ENCODE assay signal across 8 cellular contexts in genomic region chr1:53393325-53393792, GRCh38.
DNase-seq lines count a peak whose midpoint lies in the region; ATAC-seq and TF ChIP-seq lines count a peak whose summit lies in the region.

No MANE protein-coding gene starts in this region.

- H3K27ac ChIP-seq in GM23248 = no peak overlapping the region

- H3F3A ChIP-seq in GM23248 (ENCODE audit: insufficient read depth) = no peaks in the 10 kb centered on the region

- no peak overlapping the region for H3K4me2 ChIP-seq in GM23248 (ENCODE audit: unreplicated experiment)

- TF ChIP-seq CTCF in BJ (IDR thresholded peaks at IDR 0.05; ENCODE audit: insufficient read depth, low read depth, low read length) = peak; percentile 82

- H3K36me3 ChIP-seq in BJ (ENCODE audit: control insufficient read depth, insufficient read depth, low read length) (no peaks in the 10 kb centered on the region), GM23248 (ENCODE audit: low read depth) (no peaks in the 10 kb centered on the region)

- H3K9me3 ChIP-seq in GM23248 (ENCODE audit: low read depth) = no peaks in the 10 kb centered on the region

- H3K79me2 ChIP-seq in GM23248 (ENCODE audit: insufficient read depth) = no peaks in the 10 kb centered on the region

- no peak overlapping the region for H3K4me3 ChIP-seq in BJ (ENCODE audit: low read depth, low read length)
- no peak overlapping the region for H3K4me3 ChIP-seq in GM23248

- no peaks in the 10 kb centered on the region for H3K9me2 ChIP-seq in GM23248 (ENCODE audit: insufficient read depth)

- in situ Hi-C loops in GM23248 (cut with MboI) = loop anchor here (5.0 kb wide), 1 partner anchor 116 kb away; no protein-coding TSS in a partner anchor

- POLR2A ChIA-PET in BJ (lab: Charles Lee) = no interaction called here

- CTCF ChIA-PET in BJ (lab: Yijun Ruan, JAX) = interaction anchor here (0.6 to 5.0 kb wide), 25 partner anchors 10 to 692 kb away, joined by 3 to 110 read pairs (median 6); no protein-coding TSS in a partner anchor

- H2AFZ ChIP-seq in GM23248 = no peak overlapping the region

- no peak for TF ChIP-seq POLR2A in GM18505 (IDR thresholded peaks at IDR 0.05; ENCODE audit: borderline replicate concordance, extremely low read depth, insufficient read depth, insufficient read length)

- 14 to 15% methylated on average over 10 of the region's 10 CpGs for WGBS in GM23248 (ENCODE audit: low coverage in 1 of 2, low lambda C conversion rate in 2 of 2, missing lambda C conversion rate in 2 of 2), 2 experiments

- no peaks in the 10 kb centered on the region for H4K20me1 ChIP-seq in GM23248 (ENCODE audit: insufficient read depth)

- DNase-seq in BJ (ENCODE audit: low read depth) (no peak), GM23248 (peak; percentile 74), NCI-H2196 (lab: John Stamatoyannopoulos, UW; ENCODE audit: unreplicated experiment) (peak; percentile 70), cerebellum (ENCODE audit: low spot score) (peak; percentile 85), left kidney (ENCODE audit: low read depth, low spot score) (peak; percentile 93)
- DNase-seq in activated CD4-positive, alpha-beta T cell treated with anti-CD3 and anti-CD28 coated beads for 24 hours (ENCODE audit: low read depth in 2 of 2) = peak; percentile 69 to 77
- DNase-seq in stimulated activated CD4-positive, alpha-beta T cell treated with anti-CD3 and anti-CD28 coated beads, Interleukin-4, amount 100 ng/mL, for 4 hours = peak; percentile 51 to 75

- H3K9ac ChIP-seq in GM23248 = no peak overlapping the region

- peaks cover 3% of the 10 kb centered on the region for H3K27me3 ChIP-seq in BJ (ENCODE audit: control insufficient read depth, insufficient read depth, low read length)
- H3K27me3 ChIP-seq in GM23248 (replicated peaks; ENCODE audit: insufficient read depth) = peaks cover 15% of the 10 kb centered on the region; the same call in 1 of the 2 replicates

- H3K4me1 ChIP-seq in GM23248 (ENCODE audit: insufficient read depth) = no peaks in the 10 kb centered on the region

- no peak for ATAC-seq in GM18505 (IDR thresholded peaks at IDR 0.05; ENCODE audit: unreplicated experiment)
